In the genomic region with DNA sequence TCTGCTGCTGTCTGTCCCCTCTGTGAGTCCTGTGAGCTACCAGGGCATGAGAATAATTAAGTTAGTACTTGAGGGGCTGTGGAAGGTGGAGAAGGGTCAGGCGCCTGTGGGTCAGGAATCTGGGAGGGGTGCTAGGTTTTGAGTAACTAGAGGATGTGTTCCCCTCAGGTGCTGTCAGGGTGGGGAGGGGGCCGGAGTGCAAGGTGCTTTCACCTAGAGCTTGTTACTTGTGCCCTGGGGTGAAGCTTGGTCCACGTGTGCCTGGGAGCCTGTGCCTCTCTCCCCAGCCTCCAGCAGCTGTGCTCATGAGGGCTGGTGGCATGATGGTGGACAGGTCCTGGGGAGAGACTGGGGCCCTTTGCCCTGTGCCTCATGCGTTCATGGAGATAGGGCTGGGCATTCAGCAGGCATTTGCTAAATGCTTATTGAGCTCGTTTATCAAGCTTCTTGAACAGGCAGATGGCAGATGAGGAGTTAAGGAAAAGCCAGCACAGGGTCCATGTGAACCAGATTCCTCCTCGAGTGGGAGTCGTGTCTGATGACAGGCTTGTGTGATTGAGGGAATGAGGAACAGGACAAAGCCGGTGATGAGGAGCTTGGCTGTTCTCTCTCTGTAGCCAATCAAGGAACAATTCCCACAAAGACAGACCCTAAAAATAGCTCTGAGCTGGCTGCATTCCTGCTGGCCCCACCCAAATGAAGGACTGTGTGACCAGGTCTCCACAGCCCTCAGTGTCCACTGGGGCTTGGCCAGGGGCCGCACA, we compare ENCODE assay signal across 26 cellular contexts. TPM values are rescaled to one million over a fixed set of nuclear protein-coding genes. Genes with fewer than 3 reads are reported as not detected.
DNase-seq lines count a peak whose midpoint lies in the region; ATAC-seq and TF ChIP-seq lines count a peak whose summit lies in the region.
"Had no signal": no experiment of that assay in that cellular context is flagged by ENCODE, and none has a peak within 500 bp of the region (broad histone marks: within the 10 kb centered on the region; RNA-seq: fewer than 3 reads in every experiment).

No MANE protein-coding gene starts in this region.

- no peak overlapping the region for H2AK5ac ChIP-seq in mesenchymal stem cell (ENCODE audit: low read length, severe bottlenecking)

- H3K79me1 ChIP-seq in mesenchymal stem cell (replicated peaks; ENCODE audit: low read length, poor library complexity, severe bottlenecking) = no peaks in the 10 kb centered on the region

- H3K9me3 ChIP-seq in HUES6 (ENCODE audit: control insufficient read depth, insufficient read depth, low read depth, low read length) = no peaks in the 10 kb centered on the region
- H3K9me3 ChIP-seq in cardiac muscle cell (ENCODE audit: low read depth) = no peaks in the 10 kb centered on the region
- no peaks in the 10 kb centered on the region for H3K9me3 ChIP-seq in mesenchymal stem cell (ENCODE audit: control insufficient read depth, low read length)
- no peaks in the 10 kb centered on the region for H3K9me3 ChIP-seq in thyroid gland
- H3K9me3 ChIP-seq: upper lobe of right lung had no signal

- H3K36me3 ChIP-seq in HUES6 (ENCODE audit: control insufficient read depth, insufficient read depth, low read length) (peaks cover 42% of the 10 kb centered on the region; the same call in 1 of the 2 replicates), cardiac muscle cell (no peaks in the 10 kb centered on the region), mesenchymal stem cell (ENCODE audit: control insufficient read depth in 1 of 2, insufficient read depth in 2 of 2, low read depth in 1 of 2, low read length in 2 of 2) (no peaks in the 10 kb centered on the region), thyroid gland (no peaks in the 10 kb centered on the region)
- H3K36me3 ChIP-seq: upper lobe of right lung had no signal

- no peak overlapping the region for H2BK120ac ChIP-seq in mesenchymal stem cell (ENCODE audit: low read depth, low read length)

- H3K27ac ChIP-seq in HUES6 (ENCODE audit: low read depth, low read length) (peak overlapping the region; percentile 16; the same call in 1 of the 2 replicates), cardiac muscle cell (peak overlapping the region; percentile 63), mesenchymal stem cell (ENCODE audit: low read length, poor library complexity, severe bottlenecking) (no peak overlapping the region), thyroid gland (no peak overlapping the region)
- H3K27ac ChIP-seq: upper lobe of right lung had no signal

- no peak for TF ChIP-seq CTCF in cardiac muscle cell (IDR thresholded peaks at IDR 0.05; ENCODE audit: low read depth, low read length)
- no peak for TF ChIP-seq CTCF in thyroid gland (IDR thresholded peaks at IDR 0.05)

- ATAC-seq in GM21723 (IDR thresholded peaks at IDR 0.05; ENCODE audit: unreplicated experiment) = no peak
- no peak for ATAC-seq in HG03442 (IDR thresholded peaks at IDR 0.05; ENCODE audit: unreplicated experiment)
- ATAC-seq: activated T-helper 17 cell treated with anti-CD3 and anti-CD28 coated beads, Interleukin-2, amount 50 U/mL, for 72 hours; SK-N-SH treated with all-trans-retinoic acid at 6 μM for 48 hours; T-helper 17 cell; upper lobe of right lung had no signal

- peak overlapping the region; percentile 12 for H4K91ac ChIP-seq in mesenchymal stem cell (ENCODE audit: low read length)

- no peak overlapping the region for H3K18ac ChIP-seq in mesenchymal stem cell (ENCODE audit: low read depth in 1 of 2, low read length in 2 of 2)

- H2BK5ac ChIP-seq in mesenchymal stem cell (ENCODE audit: low read depth, low read length, poor library complexity, severe bottlenecking) = no peak overlapping the region

- no peaks in the 10 kb centered on the region for H3K27me3 ChIP-seq in HUES6 (ENCODE audit: control insufficient read depth, insufficient read depth, low read length)
- no peaks in the 10 kb centered on the region for H3K27me3 ChIP-seq in cardiac muscle cell
- H3K27me3 ChIP-seq in mesenchymal stem cell (ENCODE audit: control insufficient read depth in 1 of 2, insufficient read depth in 1 of 2, low read length in 2 of 2) = peaks cover 0 to 2% of the 10 kb centered on the region in 2 experiments
- no peaks in the 10 kb centered on the region for H3K27me3 ChIP-seq in thyroid gland
- H3K27me3 ChIP-seq: upper lobe of right lung had no signal

- no peak overlapping the region for H2AFZ ChIP-seq in mesenchymal stem cell (ENCODE audit: low read depth, low read length)

- H3K9ac ChIP-seq in HUES6 (ENCODE audit: low read length) (no peak overlapping the region), mesenchymal stem cell (ENCODE audit: low read length) (no peak overlapping the region)

- no peak overlapping the region for H2BK12ac ChIP-seq in mesenchymal stem cell (ENCODE audit: low read length in 2 of 2)

- no peak overlapping the region for H3K14ac ChIP-seq in mesenchymal stem cell (ENCODE audit: low read length in 2 of 2)

- H3K4ac ChIP-seq in mesenchymal stem cell (ENCODE audit: low read depth in 1 of 2, low read length in 2 of 2) = no peak overlapping the region

- no peak overlapping the region for H3K4me3 ChIP-seq in HUES6 (ENCODE audit: low read depth, low read length)
- H3K4me3 ChIP-seq in cardiac muscle cell = no peak overlapping the region
- no peak overlapping the region for H3K4me3 ChIP-seq in mesenchymal stem cell (ENCODE audit: insufficient read depth in 1 of 2, low read depth in 1 of 2, low read length in 2 of 2)
- H3K4me3 ChIP-seq in thyroid gland (replicated peaks in 1 of 3) = no peak overlapping the region
- H3K4me3 ChIP-seq: smooth muscle cell, upper lobe of right lung had no signal

- H4K8ac ChIP-seq in mesenchymal stem cell (ENCODE audit: low read length) = no peak overlapping the region

- WGBS in mesenchymal stem cell = 64% methylated on average over 7 of the region's 9 CpGs
- 47 to 58% methylated on average over 7 to 8 of the region's 9 CpGs for WGBS in thyroid gland, 2 donors

- H3K4me1 ChIP-seq in HUES6 (ENCODE audit: control insufficient read depth, insufficient read depth, low read length) (no peaks in the 10 kb centered on the region; the same call in 1 of the 2 replicates), cardiac muscle cell (ENCODE audit: low read depth) (peaks cover 9% of the 10 kb centered on the region), mesenchymal stem cell (ENCODE audit: control insufficient read depth, insufficient read depth, low read depth, low read length) (peaks cover 1% of the 10 kb centered on the region), thyroid gland (peaks cover 0 to 9% of the 10 kb centered on the region in 2 donors)
- H3K4me1 ChIP-seq: upper lobe of right lung had no signal

- H2BK15ac ChIP-seq in mesenchymal stem cell (ENCODE audit: low read depth, poor library complexity, severe bottlenecking) = no peak overlapping the region

- DNase-seq in cardiac muscle cell (ENCODE audit: low read depth in 1 of 2, low spot score in 1 of 2) (peak in 1 of 2 donors; percentile 55), mesenchymal stem cell (no peak), thyroid gland (peak; percentile 30 to 35)
- DNase-seq in central memory CD4-positive, alpha-beta T cell = no peak
- DNase-seq: activated CD4-positive, alpha-beta memory T cell treated with anti-CD3 and anti-CD28 coated beads, Interleukin-2, amount 10 ng/mL, durations not matched to agents 7 days and 5 days; activated CD4-positive, alpha-beta T cell treated with anti-CD3 and anti-CD28 coated beads for 1 hour; activated CD8-positive, alpha-beta memory T cell treated with anti-CD3 and anti-CD28 coated beads, Interleukin-2, amount 50 U/mL, for 48 hours; activated naive CD4-positive, alpha-beta T cell treated with anti-CD3 and anti-CD28 coated beads, Interleukin-2, amount 50 U/mL, for 16 hours; aorta; GOT3; kidney; MV-4-11; NCI-H1436 treated with DMSO at 0.1 percent for 48 hours; stimulated activated CD4-positive, alpha-beta T cell treated with anti-CD3 and anti-CD28 coated beads, Interleukin-1b, Interleukin-23, amount 100 ng/mL, for 48 hours; T-helper 17 cell; upper lobe of right lung had no signal

- intact Hi-C loops in thyroid gland (cut with DNase I) = no loop called here

- no peak overlapping the region for H3K4me2 ChIP-seq in mesenchymal stem cell (ENCODE audit: low read length, poor library complexity, severe bottlenecking)
- H3K4me2 ChIP-seq: smooth muscle cell had no signal

- no peak for TF ChIP-seq POLR2A in thyroid gland (IDR thresholded peaks at IDR 0.05)

- no peak overlapping the region for H3K23ac ChIP-seq in mesenchymal stem cell (ENCODE audit: low read length in 2 of 2)

RNA-seq across cellular contexts. Expression of a gene that starts 40.9 kb away (rescaled TPM):
- total RNA-seq in cardiac muscle cell (0.32 and 0.60 TPM in 2 replicates), thyroid gland (under 1 TPM; 0.13 to 0.68 (median 0.35) TPM)
- 0.05 and 0.39 TPM in 2 replicates for polyA plus RNA-seq in cardiac muscle cell
- polyA plus RNA-seq in mesenchymal stem cell (2013, experiment 1 of 2) = 0.08 TPM
- 0.12 TPM for polyA plus RNA-seq in mesenchymal stem cell (2013, experiment 2 of 2)
- total RNA-seq: activated CD4-positive, alpha-beta memory T cell treated with anti-CD3 and anti-CD28 coated beads, Interleukin-2, amount 10 ng/mL, durations not matched to agents 7 days and 5 days; LHCN-M2; NCI-H460; OCI-LY7 had no signal
- polyA plus RNA-seq: CD14-positive monocyte had no signal

Comparison
In these comparisons a context has a peak if more than half of its experiments do, and no peak if none do; other contexts are left out.
1. H3K27ac ChIP-seq: peak in HUES6 (single experiment) and cardiac muscle cell (single experiment); none in mesenchymal stem cell (single experiment) and thyroid gland (0 of 3).
2. DNase-seq: peak in thyroid gland (2 of 2); none in mesenchymal stem cell (single experiment) and central memory CD4-positive, alpha-beta T cell (single experiment).